In genomic region chr1:1615256-1616044, GRCh38 we compare ENCODE assay signal across 1 cellular context.
TF ChIP-seq lines count a peak whose summit lies in the region.

TSS of gene MIB2 (plus strand) at chr1:1615500. CDS start at chr1:1623453, 7,953 bp downstream.

TF ChIP-seq in GM12878, 131 proteins besides CTCF, POLR2A, EP300 and RAD21 (continued from another document and continues in another):
- TF ChIP-seq, protein P1, sequence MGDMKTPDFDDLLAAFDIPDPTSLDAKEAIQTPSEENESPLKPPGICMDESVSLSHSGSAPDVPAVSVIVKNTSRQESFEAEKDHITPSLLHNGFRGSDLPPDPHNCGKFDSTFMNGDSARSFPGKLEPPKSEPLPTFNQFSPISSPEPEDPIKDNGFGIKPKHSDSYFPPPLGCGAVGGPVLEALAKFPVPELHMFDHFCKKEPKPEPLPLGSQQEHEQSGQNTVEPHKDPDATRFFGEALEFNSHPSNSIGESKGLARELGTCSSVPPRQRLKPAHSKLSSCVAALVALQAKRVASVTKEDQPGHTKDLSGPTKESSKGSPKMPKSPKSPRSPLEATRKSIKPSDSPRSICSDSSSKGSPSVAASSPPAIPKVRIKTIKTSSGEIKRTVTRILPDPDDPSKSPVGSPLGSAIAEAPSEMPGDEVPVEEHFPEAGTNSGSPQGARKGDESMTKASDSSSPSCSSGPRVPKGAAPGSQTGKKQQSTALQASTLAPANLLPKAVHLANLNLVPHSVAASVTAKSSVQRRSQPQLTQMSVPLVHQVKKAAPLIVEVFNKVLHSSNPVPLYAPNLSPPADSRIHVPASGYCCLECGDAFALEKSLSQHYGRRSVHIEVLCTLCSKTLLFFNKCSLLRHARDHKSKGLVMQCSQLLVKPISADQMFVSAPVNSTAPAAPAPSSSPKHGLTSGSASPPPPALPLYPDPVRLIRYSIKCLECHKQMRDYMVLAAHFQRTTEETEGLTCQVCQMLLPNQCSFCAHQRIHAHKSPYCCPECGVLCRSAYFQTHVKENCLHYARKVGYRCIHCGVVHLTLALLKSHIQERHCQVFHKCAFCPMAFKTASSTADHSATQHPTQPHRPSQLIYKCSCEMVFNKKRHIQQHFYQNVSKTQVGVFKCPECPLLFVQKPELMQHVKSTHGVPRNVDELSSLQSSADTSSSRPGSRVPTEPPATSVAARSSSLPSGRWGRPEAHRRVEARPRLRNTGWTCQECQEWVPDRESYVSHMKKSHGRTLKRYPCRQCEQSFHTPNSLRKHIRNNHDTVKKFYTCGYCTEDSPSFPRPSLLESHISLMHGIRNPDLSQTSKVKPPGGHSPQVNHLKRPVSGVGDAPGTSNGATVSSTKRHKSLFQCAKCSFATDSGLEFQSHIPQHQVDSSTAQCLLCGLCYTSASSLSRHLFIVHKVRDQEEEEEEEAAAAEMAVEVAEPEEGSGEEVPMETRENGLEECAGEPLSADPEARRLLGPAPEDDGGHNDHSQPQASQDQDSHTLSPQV (IDR thresholded peaks at IDR 0.05): no peak
- TF ChIP-seq RCOR1 (conservative IDR thresholded peaks at IDR 0.05; ENCODE audit: low read depth, low read length) (no peak), SIN3A (IDR thresholded peaks at IDR 0.05; ENCODE audit: low read depth, low read length) (peak; percentile 88; the same call in 1 of the 2 replicates), BRCA1 (IDR thresholded peaks at IDR 0.05; ENCODE audit: low read depth, low read length) (no peak), KAT2A (conservative IDR thresholded peaks at IDR 0.05; ENCODE audit: control insufficient read depth, low read depth, low read length) (no peak), IKZF2 (IDR thresholded peaks at IDR 0.05) (no peak), MEF2A (IDR thresholded peaks at IDR 0.05; ENCODE audit: insufficient read depth, low read depth, low read length) (no peak), PAX5 (IDR thresholded peaks at IDR 0.05; ENCODE audit: borderline replicate concordance, low read depth, low read length) (peak; percentile 51; the same call in 1 of the 2 replicates), IKZF1 (conservative IDR thresholded peaks at IDR 0.05) (peak; percentile 95), SMAD1 (IDR thresholded peaks at IDR 0.05; ENCODE audit: low read depth, partially characterized antibody) (peak; percentile 57), STAT3 (IDR thresholded peaks at IDR 0.05; ENCODE audit: low read depth, low read length) (no peak), NR2C2 (IDR thresholded peaks at IDR 0.05; ENCODE audit: borderline replicate concordance, control insufficient read depth, insufficient read length, low read depth) (no peak), MEF2B (IDR thresholded peaks at IDR 0.05; ENCODE audit: partially characterized antibody, poor library complexity, severe bottlenecking) (no peak), GATAD2B (conservative IDR thresholded peaks at IDR 0.05; ENCODE audit: low read depth) (peak; percentile 97), RAD51 (IDR thresholded peaks at IDR 0.05) (no peak), JUND (IDR thresholded peaks at IDR 0.05; ENCODE audit: low read depth, low read length) (0 out of 2 replicates have a peak, but pooled peaks have one; percentile 10), PRDM15 (CRISPR knock-in tag; IDR thresholded peaks at IDR 0.05) (no peak), BCL11A (IDR thresholded peaks at IDR 0.05; ENCODE audit: low read depth, low read length) (no peak), ZNF207 (IDR thresholded peaks at IDR 0.05; ENCODE audit: borderline replicate concordance) (peak; percentile 26; the same call in 1 of the 2 replicates), NKRF (conservative IDR thresholded peaks at IDR 0.05) (0 out of 2 replicates have a peak, but pooled peaks have one; percentile 72), ZNF622 (IDR thresholded peaks at IDR 0.05) (no peak; the same call in 1 of the 2 replicates), MTA2 (IDR thresholded peaks at IDR 0.05; ENCODE audit: low read depth) (no peak), EED (IDR thresholded peaks at IDR 0.05; ENCODE audit: low read depth) (no peak), SMC3 (IDR thresholded peaks at IDR 0.05; ENCODE audit: borderline replicate concordance, low read length) (no peak), SP1 (IDR thresholded peaks at IDR 0.05; ENCODE audit: low read depth, low read length) (peak; percentile 86), POU2F2 (IDR thresholded peaks at IDR 0.05; ENCODE audit: borderline replicate concordance, low read depth, low read length) (no peak), SRF (IDR thresholded peaks at IDR 0.05; ENCODE audit: low read depth in 2 of 2, low read length in 2 of 2) (peak; percentile 61 to 90; a peak in 3 of 4 replicates), NR2F1 (conservative IDR thresholded peaks at IDR 0.05) (peak; percentile 94), KDM1A (IDR thresholded peaks at IDR 0.05; ENCODE audit: borderline replicate concordance) (no peak), IRF5 (IDR thresholded peaks at IDR 0.05; ENCODE audit: borderline replicate concordance) (no peak), ZZZ3 (IDR thresholded peaks at IDR 0.05; ENCODE audit: control insufficient read depth, insufficient read length, low read depth) (no peak), KLF5 (IDR thresholded peaks at IDR 0.05; ENCODE audit: partially characterized antibody) (no peak)
- TF ChIP-seq, protein P2, sequence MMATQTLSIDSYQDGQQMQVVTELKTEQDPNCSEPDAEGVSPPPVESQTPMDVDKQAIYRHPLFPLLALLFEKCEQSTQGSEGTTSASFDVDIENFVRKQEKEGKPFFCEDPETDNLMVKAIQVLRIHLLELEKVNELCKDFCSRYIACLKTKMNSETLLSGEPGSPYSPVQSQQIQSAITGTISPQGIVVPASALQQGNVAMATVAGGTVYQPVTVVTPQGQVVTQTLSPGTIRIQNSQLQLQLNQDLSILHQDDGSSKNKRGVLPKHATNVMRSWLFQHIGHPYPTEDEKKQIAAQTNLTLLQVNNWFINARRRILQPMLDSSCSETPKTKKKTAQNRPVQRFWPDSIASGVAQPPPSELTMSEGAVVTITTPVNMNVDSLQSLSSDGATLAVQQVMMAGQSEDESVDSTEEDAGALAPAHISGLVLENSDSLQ (IDR thresholded peaks at IDR 0.05): peak; percentile 70; the same call in 1 of the 2 replicates
- TF ChIP-seq, protein P3, sequence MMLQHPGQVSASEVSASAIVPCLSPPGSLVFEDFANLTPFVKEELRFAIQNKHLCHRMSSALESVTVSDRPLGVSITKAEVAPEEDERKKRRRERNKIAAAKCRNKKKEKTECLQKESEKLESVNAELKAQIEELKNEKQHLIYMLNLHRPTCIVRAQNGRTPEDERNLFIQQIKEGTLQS (IDR thresholded peaks at IDR 0.05; ENCODE audit: borderline replicate concordance, extremely low read depth, low read depth, low read length): peak; percentile 73; the same call in 1 of the 2 replicates
- TF ChIP-seq, protein P4, sequence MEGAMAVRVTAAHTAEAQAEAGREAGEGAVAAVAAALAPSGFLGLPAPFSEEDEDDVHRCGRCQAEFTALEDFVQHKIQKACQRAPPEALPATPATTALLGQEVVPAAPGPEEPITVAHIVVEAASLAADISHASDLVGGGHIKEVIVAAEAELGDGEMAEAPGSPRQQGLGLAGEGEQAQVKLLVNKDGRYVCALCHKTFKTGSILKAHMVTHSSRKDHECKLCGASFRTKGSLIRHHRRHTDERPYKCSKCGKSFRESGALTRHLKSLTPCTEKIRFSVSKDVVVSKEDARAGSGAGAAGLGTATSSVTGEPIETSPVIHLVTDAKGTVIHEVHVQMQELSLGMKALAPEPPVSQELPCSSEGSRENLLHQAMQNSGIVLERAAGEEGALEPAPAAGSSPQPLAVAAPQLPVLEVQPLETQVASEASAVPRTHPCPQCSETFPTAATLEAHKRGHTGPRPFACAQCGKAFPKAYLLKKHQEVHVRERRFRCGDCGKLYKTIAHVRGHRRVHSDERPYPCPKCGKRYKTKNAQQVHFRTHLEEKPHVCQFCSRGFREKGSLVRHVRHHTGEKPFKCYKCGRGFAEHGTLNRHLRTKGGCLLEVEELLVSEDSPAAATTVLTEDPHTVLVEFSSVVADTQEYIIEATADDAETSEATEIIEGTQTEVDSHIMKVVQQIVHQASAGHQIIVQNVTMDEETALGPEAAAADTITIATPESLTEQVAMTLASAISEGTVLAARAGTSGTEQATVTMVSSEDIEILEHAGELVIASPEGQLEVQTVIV (IDR thresholded peaks at IDR 0.05; ENCODE audit: borderline replicate concordance, partially characterized antibody): peak; percentile 40
- TF ChIP-seq, protein P5, sequence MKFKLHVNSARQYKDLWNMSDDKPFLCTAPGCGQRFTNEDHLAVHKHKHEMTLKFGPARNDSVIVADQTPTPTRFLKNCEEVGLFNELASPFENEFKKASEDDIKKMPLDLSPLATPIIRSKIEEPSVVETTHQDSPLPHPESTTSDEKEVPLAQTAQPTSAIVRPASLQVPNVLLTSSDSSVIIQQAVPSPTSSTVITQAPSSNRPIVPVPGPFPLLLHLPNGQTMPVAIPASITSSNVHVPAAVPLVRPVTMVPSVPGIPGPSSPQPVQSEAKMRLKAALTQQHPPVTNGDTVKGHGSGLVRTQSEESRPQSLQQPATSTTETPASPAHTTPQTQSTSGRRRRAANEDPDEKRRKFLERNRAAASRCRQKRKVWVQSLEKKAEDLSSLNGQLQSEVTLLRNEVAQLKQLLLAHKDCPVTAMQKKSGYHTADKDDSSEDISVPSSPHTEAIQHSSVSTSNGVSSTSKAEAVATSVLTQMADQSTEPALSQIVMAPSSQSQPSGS (IDR thresholded peaks at IDR 0.05; ENCODE audit: low read length): no peak
- TF ChIP-seq, protein P6, sequence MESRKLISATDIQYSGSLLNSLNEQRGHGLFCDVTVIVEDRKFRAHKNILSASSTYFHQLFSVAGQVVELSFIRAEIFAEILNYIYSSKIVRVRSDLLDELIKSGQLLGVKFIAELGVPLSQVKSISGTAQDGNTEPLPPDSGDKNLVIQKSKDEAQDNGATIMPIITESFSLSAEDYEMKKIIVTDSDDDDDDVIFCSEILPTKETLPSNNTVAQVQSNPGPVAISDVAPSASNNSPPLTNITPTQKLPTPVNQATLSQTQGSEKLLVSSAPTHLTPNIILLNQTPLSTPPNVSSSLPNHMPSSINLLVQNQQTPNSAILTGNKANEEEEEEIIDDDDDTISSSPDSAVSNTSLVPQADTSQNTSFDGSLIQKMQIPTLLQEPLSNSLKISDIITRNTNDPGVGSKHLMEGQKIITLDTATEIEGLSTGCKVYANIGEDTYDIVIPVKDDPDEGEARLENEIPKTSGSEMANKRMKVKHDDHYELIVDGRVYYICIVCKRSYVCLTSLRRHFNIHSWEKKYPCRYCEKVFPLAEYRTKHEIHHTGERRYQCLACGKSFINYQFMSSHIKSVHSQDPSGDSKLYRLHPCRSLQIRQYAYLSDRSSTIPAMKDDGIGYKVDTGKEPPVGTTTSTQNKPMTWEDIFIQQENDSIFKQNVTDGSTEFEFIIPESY (IDR thresholded peaks at IDR 0.05): no peak
- TF ChIP-seq, protein P7, sequence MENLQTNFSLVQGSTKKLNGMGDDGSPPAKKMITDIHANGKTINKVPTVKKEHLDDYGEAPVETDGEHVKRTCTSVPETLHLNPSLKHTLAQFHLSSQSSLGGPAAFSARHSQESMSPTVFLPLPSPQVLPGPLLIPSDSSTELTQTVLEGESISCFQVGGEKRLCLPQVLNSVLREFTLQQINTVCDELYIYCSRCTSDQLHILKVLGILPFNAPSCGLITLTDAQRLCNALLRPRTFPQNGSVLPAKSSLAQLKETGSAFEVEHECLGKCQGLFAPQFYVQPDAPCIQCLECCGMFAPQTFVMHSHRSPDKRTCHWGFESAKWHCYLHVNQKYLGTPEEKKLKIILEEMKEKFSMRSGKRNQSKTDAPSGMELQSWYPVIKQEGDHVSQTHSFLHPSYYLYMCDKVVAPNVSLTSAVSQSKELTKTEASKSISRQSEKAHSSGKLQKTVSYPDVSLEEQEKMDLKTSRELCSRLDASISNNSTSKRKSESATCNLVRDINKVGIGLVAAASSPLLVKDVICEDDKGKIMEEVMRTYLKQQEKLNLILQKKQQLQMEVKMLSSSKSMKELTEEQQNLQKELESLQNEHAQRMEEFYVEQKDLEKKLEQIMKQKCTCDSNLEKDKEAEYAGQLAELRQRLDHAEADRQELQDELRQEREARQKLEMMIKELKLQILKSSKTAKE (IDR thresholded peaks at IDR 0.05; ENCODE audit: low read depth, poor library complexity, severe bottlenecking): no peak
